20 cellular contexts compared by ENCODE assay signal in the genomic region with DNA sequence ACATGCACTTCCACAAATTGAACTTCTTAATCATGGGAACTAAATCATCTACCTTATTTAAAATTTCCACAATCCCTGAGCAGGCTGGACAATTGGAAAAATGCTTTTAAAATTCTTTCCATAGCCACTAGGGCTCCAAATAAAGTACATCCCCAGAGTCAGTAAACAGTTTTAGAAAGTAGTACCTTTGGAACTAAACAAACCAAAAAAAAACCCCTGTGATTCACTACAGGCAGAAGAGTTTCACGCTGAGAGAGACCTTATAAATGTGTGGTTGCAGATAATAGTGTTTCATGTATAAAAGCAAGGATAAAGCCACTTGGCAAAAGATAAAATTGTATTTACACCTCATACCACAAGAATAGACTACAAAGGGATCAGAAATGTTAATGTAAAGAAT. TPM values are rescaled to one million over a fixed set of nuclear protein-coding genes. Genes with fewer than 3 reads are reported as not detected.
DNase-seq lines count a peak whose midpoint lies in the region; ATAC-seq and TF ChIP-seq lines count a peak whose summit lies in the region.
"Had no signal": no experiment of that assay in that cellular context is flagged by ENCODE, and none has a peak within 500 bp of the region (broad histone marks: within the 10 kb centered on the region; RNA-seq: fewer than 3 reads in every experiment).

No MANE protein-coding gene starts in this region.

- H3K4me1 ChIP-seq in PC-3 (ENCODE audit: insufficient read depth, low read length) (peaks cover 19% of the 10 kb centered on the region), right lobe of liver (peaks cover 0 to 12% (median 0%) of the 10 kb centered on the region in 4 donors)
- H3K4me1 ChIP-seq: body of pancreas had no signal

- TF ChIP-seq CTCF in AG09309 (IDR thresholded peaks at IDR 0.05; ENCODE audit: control insufficient read depth, insufficient read depth, low read depth, low read length, missing control alignments) (peak; percentile 6), PC-3 (conservative IDR thresholded peaks at IDR 0.05; ENCODE audit: low read depth, low read length) (peak; percentile 26; the same call in 1 of the 2 replicates), right lobe of liver (IDR thresholded peaks at IDR 0.05) (peak; percentile 23 to 44 (median 38))

- no peaks in the 10 kb centered on the region for H3F3A ChIP-seq in PC-3 (ENCODE audit: low read length, unreplicated experiment)

- H3K4me3 ChIP-seq in AG09309 (ENCODE audit: control insufficient read depth, low read depth, low read length) (no peak overlapping the region), PC-3 (ENCODE audit: low read length) (no peak overlapping the region), right lobe of liver (no peak overlapping the region)
- H3K4me3 ChIP-seq: body of pancreas, thyroid gland had no signal

- no peak overlapping the region for H3K4me2 ChIP-seq in PC-3 (ENCODE audit: low read length)

- no peak for TF ChIP-seq POLR2A in right lobe of liver (IDR thresholded peaks at IDR 0.05)

- no TSS peak for BruUV-seq in PC-3 (replicated peaks; lab: Mats Ljungman, UMichigan)

- H3K79me2 ChIP-seq in PC-3 (ENCODE audit: low read length), result no peaks in the 10 kb centered on the region

- H3K9ac ChIP-seq in PC-3 (ENCODE audit: low read length), result no peak overlapping the region

- CTCF ChIA-PET in PC-3 (lab: Charles Lee), result no interaction called here

- no peak overlapping the region for H2AFZ ChIP-seq in PC-3 (ENCODE audit: low read length)

- H4K20me1 ChIP-seq in PC-3 (ENCODE audit: low read length), result no peaks in the 10 kb centered on the region

- H3K27me3 ChIP-seq in PC-3 (ENCODE audit: low read length) (no peaks in the 10 kb centered on the region), right lobe of liver (no peaks in the 10 kb centered on the region)
- H3K27me3 ChIP-seq: body of pancreas, thyroid gland had no signal

- POLR2A ChIA-PET in PC-3 (lab: Charles Lee; ENCODE audit: unreplicated experiment), result no interaction called here

- DNase-seq in A172 (ENCODE audit: low spot score) (peak; percentile 29), AG09309 (ENCODE audit: low read depth) (no peak), PC-3 (no peak), right lobe of liver (no peak), GDM1 (lab: John Stamatoyannopoulos, UW) (no peak), NCI-H1105 (lab: John Stamatoyannopoulos, UW) (no peak)
- DNase-seq: activated CD4-positive, alpha-beta T cell treated with anti-CD3 and anti-CD28 coated beads for 1 hour; activated naive CD8-positive, alpha-beta T cell treated with anti-CD3 and anti-CD28 coated beads, Interleukin-2, amount 10 ng/mL, durations not matched to agents 7 days and 5 days; AML-193; body of pancreas; EL; left cardiac atrium; NCI-H146; NCI-H2171 treated with DMSO at 0.1 percent for 48 hours; NCI-H526 treated with DMSO at 0.1 percent for 48 hours; posterior cingulate gyrus; stimulated activated naive B cell treated with anti-CD40 and anti-IgM and Interleukin-4, amounts not matched to agents 10 μg/mL and 1 μg/mL and 100 μg/mL, for 72 hours; thyroid gland had no signal

- no peaks in the 10 kb centered on the region for H3K36me3 ChIP-seq in PC-3 (ENCODE audit: low read depth, low read length)
- H3K36me3 ChIP-seq in right lobe of liver, result no peaks in the 10 kb centered on the region
- H3K36me3 ChIP-seq: thyroid gland had no signal

- intact Hi-C loops in PC-3 (cut with micrococcal nuclease) (no loop called here), right lobe of liver (cut with DNase I) (no loop called here)

- no peaks in the 10 kb centered on the region for H3K9me2 ChIP-seq in PC-3 (replicated peaks; ENCODE audit: low read length)

- H3K9me3 ChIP-seq in PC-3 (ENCODE audit: low read length), result no peaks in the 10 kb centered on the region
- no peaks in the 10 kb centered on the region for H3K9me3 ChIP-seq in right lobe of liver
- H3K9me3 ChIP-seq: body of pancreas, thyroid gland had no signal

- no peak overlapping the region for H3K27ac ChIP-seq in PC-3 (ENCODE audit: low read length)
- peak overlapping the region; percentile 47 to 72 (median 61) for H3K27ac ChIP-seq in right lobe of liver
- H3K27ac ChIP-seq: body of pancreas, thyroid gland had no signal

- ATAC-seq in PC-3, result no peak
- peak; percentile 93 to 95 (median 94) for ATAC-seq in right lobe of liver
- no peak for ATAC-seq in GM21526 (IDR thresholded peaks at IDR 0.05; ENCODE audit: low FRiP score, unreplicated experiment)
- ATAC-seq: body of pancreas; left cardiac atrium; natural killer cell treated with Interleukin-12 subunit alpha and Interleukin-12 subunit beta and Interleukin-15 and Interleukin-18, amount 100 ng/mL, for 72 hours had no signal

- 29% methylated on average over 1 of the region's 1 CpG for WGBS in right lobe of liver (ENCODE audit: insufficient coverage, low coverage, low lambda C conversion rate, missing lambda C conversion rate)

RNA-seq across cellular contexts. Expression of gene HMGCR, which starts 11.8 kb away (rescaled TPM):
- 39.1 and 51.9 TPM in 2 replicates for total RNA-seq in A172 (2014; rRNA removed; shearing (Covaris generic))
- total RNA-seq in PC-3 (2014; rRNA removed), result 19.9 and 22.0 TPM in 2 replicates
- 10 to 100 TPM in 5 of 6 experiments, 1 to 10 TPM in 1; 9.6 to 89.6 (median 22.2) TPM for total RNA-seq in right lobe of liver

Comparison
In these comparisons a context has a peak if more than half of its experiments do, and no peak if none do; other contexts are left out.
1. ATAC-seq: peak in right lobe of liver (4 of 4); none in PC-3 (single experiment) and GM21526 (single experiment).
2. Peak in every context shown above with its lines, with median percentiles within 50 percentile points of each other: CTCF ChIP-seq.